2 cellular contexts compared by ENCODE assay signal in the genomic region with DNA sequence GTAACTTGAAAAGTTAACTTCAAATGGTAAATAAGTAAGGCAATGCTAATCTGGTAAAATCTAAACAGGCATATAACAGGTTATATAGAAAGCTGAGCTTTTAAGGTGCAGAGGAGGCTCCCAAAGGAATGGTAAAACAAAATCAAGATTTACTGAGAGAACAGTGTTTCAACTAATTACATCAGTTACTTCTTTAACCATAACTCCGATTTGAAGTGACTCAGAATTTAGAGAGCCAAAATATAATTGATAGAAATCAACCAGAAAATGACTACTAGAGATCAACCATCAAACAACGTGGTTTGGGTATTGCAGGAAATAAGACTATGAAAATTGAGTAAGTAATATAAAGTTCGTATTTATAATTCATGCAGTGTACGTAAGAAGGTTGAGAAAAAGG.
TF ChIP-seq lines count a peak whose summit lies in the region.

No MANE protein-coding gene starts in this region.

TF ChIP-seq in GM12878, 131 proteins besides CTCF, POLR2A, EP300 and RAD21:
- TF ChIP-seq HDAC2 (IDR thresholded peaks at IDR 0.05) (no peak), RCOR1 (conservative IDR thresholded peaks at IDR 0.05; ENCODE audit: low read depth, low read length) (no peak), BCL11A (IDR thresholded peaks at IDR 0.05; ENCODE audit: low read depth, low read length) (no peak), WRNIP1 (IDR thresholded peaks at IDR 0.05; ENCODE audit: borderline replicate concordance, low read depth, low read length) (no peak), TCF12 (IDR thresholded peaks at IDR 0.05; ENCODE audit: low read depth, low read length) (no peak), ZSCAN29 (IDR thresholded peaks at IDR 0.05) (no peak), SREBF2 (IDR thresholded peaks at IDR 0.05; ENCODE audit: low read length) (no peak), GATAD2B (conservative IDR thresholded peaks at IDR 0.05; ENCODE audit: low read depth) (no peak), POU2F2 (IDR thresholded peaks at IDR 0.05; ENCODE audit: borderline replicate concordance, low read depth, low read length) (no peak), SRF (IDR thresholded peaks at IDR 0.05; ENCODE audit: low read depth in 2 of 2, low read length in 2 of 2) (no peak), IRF5 (IDR thresholded peaks at IDR 0.05; ENCODE audit: borderline replicate concordance) (no peak), ZNF622 (IDR thresholded peaks at IDR 0.05) (no peak), CBX3 (IDR thresholded peaks at IDR 0.05; ENCODE audit: borderline replicate concordance, low read depth) (no peak)
- TF ChIP-seq, protein P1, sequence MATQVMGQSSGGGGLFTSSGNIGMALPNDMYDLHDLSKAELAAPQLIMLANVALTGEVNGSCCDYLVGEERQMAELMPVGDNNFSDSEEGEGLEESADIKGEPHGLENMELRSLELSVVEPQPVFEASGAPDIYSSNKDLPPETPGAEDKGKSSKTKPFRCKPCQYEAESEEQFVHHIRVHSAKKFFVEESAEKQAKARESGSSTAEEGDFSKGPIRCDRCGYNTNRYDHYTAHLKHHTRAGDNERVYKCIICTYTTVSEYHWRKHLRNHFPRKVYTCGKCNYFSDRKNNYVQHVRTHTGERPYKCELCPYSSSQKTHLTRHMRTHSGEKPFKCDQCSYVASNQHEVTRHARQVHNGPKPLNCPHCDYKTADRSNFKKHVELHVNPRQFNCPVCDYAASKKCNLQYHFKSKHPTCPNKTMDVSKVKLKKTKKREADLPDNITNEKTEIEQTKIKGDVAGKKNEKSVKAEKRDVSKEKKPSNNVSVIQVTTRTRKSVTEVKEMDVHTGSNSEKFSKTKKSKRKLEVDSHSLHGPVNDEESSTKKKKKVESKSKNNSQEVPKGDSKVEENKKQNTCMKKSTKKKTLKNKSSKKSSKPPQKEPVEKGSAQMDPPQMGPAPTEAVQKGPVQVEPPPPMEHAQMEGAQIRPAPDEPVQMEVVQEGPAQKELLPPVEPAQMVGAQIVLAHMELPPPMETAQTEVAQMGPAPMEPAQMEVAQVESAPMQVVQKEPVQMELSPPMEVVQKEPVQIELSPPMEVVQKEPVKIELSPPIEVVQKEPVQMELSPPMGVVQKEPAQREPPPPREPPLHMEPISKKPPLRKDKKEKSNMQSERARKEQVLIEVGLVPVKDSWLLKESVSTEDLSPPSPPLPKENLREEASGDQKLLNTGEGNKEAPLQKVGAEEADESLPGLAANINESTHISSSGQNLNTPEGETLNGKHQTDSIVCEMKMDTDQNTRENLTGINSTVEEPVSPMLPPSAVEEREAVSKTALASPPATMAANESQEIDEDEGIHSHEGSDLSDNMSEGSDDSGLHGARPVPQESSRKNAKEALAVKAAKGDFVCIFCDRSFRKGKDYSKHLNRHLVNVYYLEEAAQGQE (IDR thresholded peaks at IDR 0.05; ENCODE audit: low read depth, low read length), result no peak
- TF ChIP-seq, protein P2, sequence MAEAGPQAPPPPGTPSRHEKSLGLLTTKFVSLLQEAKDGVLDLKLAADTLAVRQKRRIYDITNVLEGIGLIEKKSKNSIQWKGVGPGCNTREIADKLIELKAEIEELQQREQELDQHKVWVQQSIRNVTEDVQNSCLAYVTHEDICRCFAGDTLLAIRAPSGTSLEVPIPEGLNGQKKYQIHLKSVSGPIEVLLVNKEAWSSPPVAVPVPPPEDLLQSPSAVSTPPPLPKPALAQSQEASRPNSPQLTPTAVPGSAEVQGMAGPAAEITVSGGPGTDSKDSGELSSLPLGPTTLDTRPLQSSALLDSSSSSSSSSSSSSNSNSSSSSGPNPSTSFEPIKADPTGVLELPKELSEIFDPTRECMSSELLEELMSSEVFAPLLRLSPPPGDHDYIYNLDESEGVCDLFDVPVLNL (IDR thresholded peaks at IDR 0.05; ENCODE audit: low read depth, low read length), result no peak
- TF ChIP-seq, protein P3, sequence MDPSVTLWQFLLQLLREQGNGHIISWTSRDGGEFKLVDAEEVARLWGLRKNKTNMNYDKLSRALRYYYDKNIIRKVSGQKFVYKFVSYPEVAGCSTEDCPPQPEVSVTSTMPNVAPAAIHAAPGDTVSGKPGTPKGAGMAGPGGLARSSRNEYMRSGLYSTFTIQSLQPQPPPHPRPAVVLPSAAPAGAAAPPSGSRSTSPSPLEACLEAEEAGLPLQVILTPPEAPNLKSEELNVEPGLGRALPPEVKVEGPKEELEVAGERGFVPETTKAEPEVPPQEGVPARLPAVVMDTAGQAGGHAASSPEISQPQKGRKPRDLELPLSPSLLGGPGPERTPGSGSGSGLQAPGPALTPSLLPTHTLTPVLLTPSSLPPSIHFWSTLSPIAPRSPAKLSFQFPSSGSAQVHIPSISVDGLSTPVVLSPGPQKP (IDR thresholded peaks at IDR 0.05; ENCODE audit: low read depth, low read length), result no peak
- TF ChIP-seq, protein P4, sequence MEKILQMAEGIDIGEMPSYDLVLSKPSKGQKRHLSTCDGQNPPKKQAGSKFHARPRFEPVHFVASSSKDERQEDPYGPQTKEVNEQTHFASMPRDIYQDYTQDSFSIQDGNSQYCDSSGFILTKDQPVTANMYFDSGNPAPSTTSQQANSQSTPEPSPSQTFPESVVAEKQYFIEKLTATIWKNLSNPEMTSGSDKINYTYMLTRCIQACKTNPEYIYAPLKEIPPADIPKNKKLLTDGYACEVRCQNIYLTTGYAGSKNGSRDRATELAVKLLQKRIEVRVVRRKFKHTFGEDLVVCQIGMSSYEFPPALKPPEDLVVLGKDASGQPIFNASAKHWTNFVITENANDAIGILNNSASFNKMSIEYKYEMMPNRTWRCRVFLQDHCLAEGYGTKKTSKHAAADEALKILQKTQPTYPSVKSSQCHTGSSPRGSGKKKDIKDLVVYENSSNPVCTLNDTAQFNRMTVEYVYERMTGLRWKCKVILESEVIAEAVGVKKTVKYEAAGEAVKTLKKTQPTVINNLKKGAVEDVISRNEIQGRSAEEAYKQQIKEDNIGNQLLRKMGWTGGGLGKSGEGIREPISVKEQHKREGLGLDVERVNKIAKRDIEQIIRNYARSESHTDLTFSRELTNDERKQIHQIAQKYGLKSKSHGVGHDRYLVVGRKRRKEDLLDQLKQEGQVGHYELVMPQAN (conservative IDR thresholded peaks at IDR 0.05), result no peak

TF ChIP-seq in GM12891, 5 proteins besides CTCF, POLR2A, EP300 and RAD21:
- TF ChIP-seq POU2F2 (IDR thresholded peaks at IDR 0.05; ENCODE audit: low read depth, low read length), result no peak
- TF ChIP-seq TAF1 (IDR thresholded peaks at IDR 0.05; ENCODE audit: low read depth, low read length), result no peak
- no peak for TF ChIP-seq POLR2AphosphoS5 (IDR thresholded peaks at IDR 0.05; ENCODE audit: low read depth, low read length)
- no peak for TF ChIP-seq SPI1 (IDR thresholded peaks at IDR 0.05; ENCODE audit: low read depth, low read length)
- no peak for TF ChIP-seq PAX5 (IDR thresholded peaks at IDR 0.05; ENCODE audit: insufficient read depth, low read length, severe bottlenecking)
